ENCODE assay signal across 5 cellular contexts in the genomic region with DNA sequence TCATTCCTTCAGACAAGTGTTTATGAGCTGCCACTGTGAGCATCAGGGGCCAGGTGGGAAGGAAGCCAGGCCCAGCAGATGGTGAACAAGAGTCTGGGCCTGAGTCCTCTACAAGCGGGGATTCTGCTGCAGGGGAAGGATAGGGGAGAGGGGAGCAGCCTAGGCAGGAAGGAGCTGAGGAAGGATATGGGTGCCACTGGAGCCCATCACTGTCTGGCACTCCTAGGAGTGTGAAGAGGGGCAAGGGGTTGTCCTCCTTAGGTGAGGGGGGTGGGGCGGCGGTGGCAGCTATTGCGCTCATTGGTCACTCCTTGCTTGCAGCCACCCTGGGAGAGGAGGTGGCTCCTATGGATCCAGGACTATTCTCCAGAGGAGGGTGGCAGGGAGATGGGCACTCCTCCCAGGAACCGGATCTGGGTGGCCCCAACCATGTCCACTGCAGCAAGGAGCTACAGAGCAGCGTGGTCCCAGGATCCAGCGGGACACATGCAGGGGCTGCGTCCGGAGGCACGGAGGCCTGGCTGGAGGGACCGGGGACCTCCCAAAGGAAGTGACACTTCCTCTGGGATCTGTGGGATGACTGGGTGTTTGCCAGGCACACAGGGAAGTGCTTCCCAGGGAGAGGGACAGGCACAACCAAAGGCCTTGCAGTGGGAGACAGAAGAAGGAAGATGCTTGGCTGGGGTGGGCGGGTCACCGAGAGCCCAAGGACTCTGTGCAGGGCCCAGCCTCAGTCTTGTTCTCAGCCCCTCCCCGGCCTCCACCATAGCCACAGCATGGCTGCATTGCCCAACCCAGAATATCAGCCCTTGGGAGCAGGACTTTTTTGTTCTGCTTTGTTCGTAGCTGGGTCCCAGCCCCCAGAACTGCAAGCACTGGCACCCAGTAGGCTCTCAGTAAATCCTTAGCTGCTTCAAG. TPM values are rescaled to one million over a fixed set of nuclear protein-coding genes. Genes with fewer than 3 reads are reported as not detected.
"Had no signal": no experiment of that assay in that cellular context is flagged by ENCODE, and none has a peak within 500 bp of the region (broad histone marks: within the 10 kb centered on the region; RNA-seq: fewer than 3 reads in every experiment).

No MANE protein-coding gene starts in this region.

RNA-seq across cellular contexts. Expression of gene KCNJ18, which starts 16.6 kb away (rescaled TPM):
- total RNA-seq: GM23338, H1, H9, HT-29, IMR-90 had no signal
- polyA plus RNA-seq: GM23338, H1, IMR-90 had no signal
